In genomic region chr15:52247032-52247431, GRCh38 we compare ENCODE assay signal across 11 cellular contexts. TPM values are rescaled to one million over a fixed set of nuclear protein-coding genes. Genes with fewer than 3 reads are reported as not detected.
DNase-seq lines count a peak whose midpoint lies in the region.
"Had no signal": no experiment of that assay in that cellular context is flagged by ENCODE, and none has a peak within 500 bp of the region (broad histone marks: within the 10 kb centered on the region; RNA-seq: fewer than 3 reads in every experiment).

No MANE protein-coding gene starts in this region.

- intact Hi-C loops in posterior vena cava (cut with DNase I): no loop called here

- DNase-seq in M059J (ENCODE audit: low read depth): peak; percentile 85
- DNase-seq in UCSD-AML1 (lab: John Stamatoyannopoulos, UW; ENCODE audit: unreplicated experiment): peak; percentile 19
- DNase-seq in glomerular visceral epithelial cell (ENCODE audit: extremely low spot score): peak; percentile 77
- DNase-seq in ureter (ENCODE audit: low spot score): peak; percentile 33
- no peak for DNase-seq in posterior vena cava (ENCODE audit: low spot score)
- DNase-seq in NCI-H1417 (lab: John Stamatoyannopoulos, UW): no peak
- DNase-seq in SW 1271 (lab: John Stamatoyannopoulos, UW): no peak
- DNase-seq: activated T-cell treated with anti-CD3 and anti-CD28 coated beads, Interleukin-2, amount 50 U/mL, for 48 hours; Caco-2; NCI-H1092 treated with DMSO at 0.1 percent for 48 hours; NCI-H524 treated with DMSO at 0.1 percent for 48 hours had no signal

RNA-seq across cellular contexts. Expression of gene MYO5C, which starts 48.6 kb away (rescaled TPM):
- 2.5 and 6.4 TPM in 2 replicates for total RNA-seq in M059J (2014; rRNA removed; shearing (Covaris generic))
- total RNA-seq in ureter: 56.3 TPM
- total RNA-seq in posterior vena cava: 10 to 100 TPM in 1 of 2 donors, 1 to 10 TPM in 1; 8.6 to 11.1 TPM

RNA-seq across cellular contexts. Expression of gene GNB5, which starts 55.8 kb away (rescaled TPM):
- 37.8 and 47.5 TPM in 2 replicates for total RNA-seq in M059J (2014; rRNA removed; shearing (Covaris generic))
- 29.4 TPM for total RNA-seq in ureter
- total RNA-seq in posterior vena cava: 10 to 100 TPM; 17.0 to 18.3 TPM

Comparison
In these comparisons a context has a peak if more than half of its experiments do, and no peak if none do; other contexts are left out.
1. DNase-seq: peak in M059J (single experiment), UCSD-AML1 (single experiment), glomerular visceral epithelial cell (single experiment) and ureter (single experiment); none in posterior vena cava (single experiment), NCI-H1417 (0 of 3) and SW 1271 (0 of 2).